In the genomic region with DNA sequence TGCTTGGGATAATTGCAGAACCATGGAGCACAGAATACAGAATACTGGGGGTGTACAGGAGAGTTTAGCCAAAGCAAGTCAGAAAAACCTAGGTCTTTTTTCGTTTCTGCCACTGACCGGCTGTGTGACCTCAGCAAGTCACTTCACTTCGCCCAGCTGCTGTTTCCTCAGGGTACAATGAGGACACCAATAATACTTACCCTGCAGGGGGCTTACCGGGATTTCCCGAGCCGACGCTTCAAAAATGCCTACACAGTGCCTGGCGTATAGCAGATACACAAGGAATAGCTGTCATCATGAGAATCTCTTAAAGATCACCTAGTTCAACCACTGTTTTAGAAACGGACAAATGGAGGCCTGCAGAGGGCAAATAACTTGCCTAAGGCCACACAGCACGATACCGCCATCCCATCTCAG, we compare ENCODE assay signal across 9 cellular contexts. TPM values are rescaled to one million over a fixed set of nuclear protein-coding genes. Genes with fewer than 3 reads are reported as not detected.
DNase-seq lines count a peak whose midpoint lies in the region; ATAC-seq and TF ChIP-seq lines count a peak whose summit lies in the region.
"Had no signal": no experiment of that assay in that cellular context is flagged by ENCODE, and none has a peak within 500 bp of the region (broad histone marks: within the 10 kb centered on the region; RNA-seq: fewer than 3 reads in every experiment).

No MANE protein-coding gene starts in this region.

- H3K27ac ChIP-seq in WERI-Rb-1 = no peak overlapping the region
- peak overlapping the region in 1 of 2 donors; percentile 35 for H3K27ac ChIP-seq in prostate gland

- intact Hi-C loops in Calu3 (cut with micrococcal nuclease; ENCODE audit: unreplicated experiment) = no loop called here
- intact Hi-C loops in left ventricle myocardium superior (cut with micrococcal nuclease) = no loop called here
- intact Hi-C loops in prostate gland (cut with DNase I) = no loop called here

- H3K36me3 Mint-ChIP-seq in Calu3 (ENCODE audit: insufficient read depth, unreplicated experiment) = peaks cover 7% of the 10 kb centered on the region
- H3K36me3 Mint-ChIP-seq in T-helper 2 cell treated with Interferon-gamma antibody and Interleukin-4, amounts not matched to agents 5 μg/mL and 100 μg/mL, for 36 hours (ENCODE audit: low read depth) = no peaks in the 10 kb centered on the region

- DNase-seq in Calu3 (no peak), WERI-Rb-1 (peak; percentile 74), left ventricle myocardium superior (no peak), prostate gland (ENCODE audit: low spot score) (no peak), NCI-H2196 (lab: John Stamatoyannopoulos, UW; ENCODE audit: unreplicated experiment) (no peak), HAP-1 (ENCODE audit: low spot score in 2 of 2) (no peak)
- no peak for DNase-seq in activated CD4-positive, CD25-positive, alpha-beta regulatory T cell (lab: John Stamatoyannopoulos, UW)
- no peak for DNase-seq in T-helper 2 cell treated with Interferon-gamma antibody and Interleukin-4, amounts not matched to agents 5 μg/mL and 100 μg/mL, for 36 hours (ENCODE audit: low spot score)
- DNase-seq: activated effector memory CD4-positive, alpha-beta T cell treated with anti-CD3 and anti-CD28 coated beads, Interleukin-2, amount 50 U/mL, for 16 hours had no signal

- peak overlapping the region; percentile 10 for H3K4me3 Mint-ChIP-seq in Calu3 (ENCODE audit: low read depth, unreplicated experiment)
- H3K4me3 Mint-ChIP-seq in T-helper 2 cell treated with Interferon-gamma antibody and Interleukin-4, amounts not matched to agents 5 μg/mL and 100 μg/mL, for 36 hours = no peak overlapping the region

- peak; percentile 14 for ATAC-seq in left ventricle myocardium superior

- no TSS peak for BruUV-seq in Calu3 (replicated peaks; lab: Mats Ljungman, UMichigan)

- TF ChIP-seq POLR2A in prostate gland (IDR thresholded peaks at IDR 0.05) = no peak

- H3K27ac Mint-ChIP-seq in Calu3 (ENCODE audit: unreplicated experiment) = peak overlapping the region; percentile 34
- H3K27ac Mint-ChIP-seq in T-helper 2 cell treated with Interferon-gamma antibody and Interleukin-4, amounts not matched to agents 5 μg/mL and 100 μg/mL, for 36 hours = no peak overlapping the region

- H3K4me3 ChIP-seq in WERI-Rb-1 (ENCODE audit: low read depth, low read length) (peak overlapping the region; percentile 7; the same call in 1 of the 2 replicates), prostate gland (peak overlapping the region; percentile 16 to 21), HAP-1 (no peak overlapping the region)

- TF ChIP-seq CTCF in Calu3 (IDR thresholded peaks at IDR 0.05; ENCODE audit: unreplicated experiment) = no peak
- TF ChIP-seq CTCF in WERI-Rb-1 (IDR thresholded peaks at IDR 0.05; ENCODE audit: low read depth, low read length) = no peak
- TF ChIP-seq CTCF in prostate gland (IDR thresholded peaks at IDR 0.05) = no peak

- H3K27me3 Mint-ChIP-seq in Calu3 (ENCODE audit: unreplicated experiment) = no peaks in the 10 kb centered on the region
- H3K27me3 Mint-ChIP-seq in T-helper 2 cell treated with Interferon-gamma antibody and Interleukin-4, amounts not matched to agents 5 μg/mL and 100 μg/mL, for 36 hours (ENCODE audit: low read depth) = peaks cover 49% of the 10 kb centered on the region

- H3K9me3 ChIP-seq in WERI-Rb-1 (ENCODE audit: severe bottlenecking) (no peaks in the 10 kb centered on the region), prostate gland (no peaks in the 10 kb centered on the region), HAP-1 (no peaks in the 10 kb centered on the region)

- H3K4me1 Mint-ChIP-seq in Calu3 (ENCODE audit: low read depth, unreplicated experiment) = peaks cover 23% of the 10 kb centered on the region
- peaks cover 8% of the 10 kb centered on the region for H3K4me1 Mint-ChIP-seq in T-helper 2 cell treated with Interferon-gamma antibody and Interleukin-4, amounts not matched to agents 5 μg/mL and 100 μg/mL, for 36 hours (ENCODE audit: low read depth)

- CTCF ChIA-PET in Calu3 (lab: Charles Lee) = interaction anchor here (0.5 to 1.8 kb wide), 3 partner anchors 10 to 27 kb away, joined by 3 to 8 read pairs (median 4); no protein-coding TSS in a partner anchor

- H3K4me1 ChIP-seq in prostate gland (replicated peaks) (no peaks in the 10 kb centered on the region), HAP-1 (no peaks in the 10 kb centered on the region)

- no peaks in the 10 kb centered on the region for H3K9me3 Mint-ChIP-seq in Calu3 (ENCODE audit: low read depth, unreplicated experiment)
- H3K9me3 Mint-ChIP-seq in T-helper 2 cell treated with Interferon-gamma antibody and Interleukin-4, amounts not matched to agents 5 μg/mL and 100 μg/mL, for 36 hours = no peaks in the 10 kb centered on the region

- WGBS in prostate gland = 70% methylated on average over 11 of the region's 11 CpGs

- H3K36me3 ChIP-seq in WERI-Rb-1 (no peaks in the 10 kb centered on the region), prostate gland (no peaks in the 10 kb centered on the region), HAP-1 (replicated peaks) (no peaks in the 10 kb centered on the region)

- H3K27me3 ChIP-seq in WERI-Rb-1 (ENCODE audit: insufficient read depth, low read depth, severe bottlenecking) (no peaks in the 10 kb centered on the region), prostate gland (replicated peaks; ENCODE audit: insufficient read depth) (no peaks in the 10 kb centered on the region), HAP-1 (ENCODE audit: low read depth) (peaks cover 3% of the 10 kb centered on the region; the same call in 1 of the 2 replicates)

- in situ Hi-C loops in HAP-1 (cut with MboI; ENCODE audit: low sequenced_read_pairs) = no loop called here

RNA-seq across cellular contexts. Expression of gene RIPOR3, which starts 0.8 kb away (rescaled TPM):
- total RNA-seq in Calu3 (2022) (2.8 and 4.0 TPM in 2 replicates), left ventricle myocardium superior (8.0 TPM), prostate gland (10 to 100 TPM in 1 of 2 donors, under 1 TPM in 1; 0.55 to 11.3 TPM)

RNA-seq across cellular contexts. Expression of gene PARD6B, which starts 40.8 kb away (rescaled TPM):
- total RNA-seq in Calu3 (2022) (114 and 127 TPM in 2 replicates), left ventricle myocardium superior (7.1 TPM), prostate gland (10 to 100 TPM in 1 of 2 donors, 1 to 10 TPM in 1; 8.3 to 14.4 TPM)
